In genomic region chr16:84532855-84533486, GRCh38 we compare ENCODE assay signal across 12 cellular contexts. TPM values are rescaled to one million over a fixed set of nuclear protein-coding genes. Genes with fewer than 3 reads are reported as not detected.
DNase-seq lines count a peak whose midpoint lies in the region; FAIRE-seq and TF ChIP-seq lines count a peak whose summit lies in the region.
"Had no signal": no experiment of that assay in that cellular context is flagged by ENCODE, and none has a peak within 500 bp of the region (broad histone marks: within the 10 kb centered on the region; RNA-seq: fewer than 3 reads in every experiment).

No MANE protein-coding gene starts in this region.

- H3K4me1 Mint-ChIP-seq in MCF 10A (ENCODE audit: insufficient read depth, unreplicated experiment) = peaks cover 19% of the 10 kb centered on the region
- peaks cover 47% of the 10 kb centered on the region for H3K4me1 Mint-ChIP-seq in activated naive CD4-positive, alpha-beta T cell treated with anti-CD3 and anti-CD28 coated beads, Interleukin-2, amount 10 ng/mL, durations not matched to agents 7 days and 5 days

- POLR2A ChIA-PET in MCF 10A (lab: Yijun Ruan, JAX) = interaction anchor here (0.8 to 1.6 kb wide), 3 partner anchors 29 to 86 kb away, joined by 3 to 6 read pairs (median 3); partner anchors contain the start of gene MEAK7

- peaks cover 10% of the 10 kb centered on the region for H3K9me3 Mint-ChIP-seq in MCF 10A (ENCODE audit: unreplicated experiment)
- H3K9me3 Mint-ChIP-seq in activated naive CD4-positive, alpha-beta T cell treated with anti-CD3 and anti-CD28 coated beads, Interleukin-2, amount 10 ng/mL, durations not matched to agents 7 days and 5 days = peaks cover 18% of the 10 kb centered on the region

- H3K4me3 ChIP-seq in kidney (ENCODE audit: low read length in 2 of 2) = no peak overlapping the region
- no peak overlapping the region for H3K4me3 ChIP-seq in suprapubic skin

- H3K9me3 ChIP-seq in kidney (ENCODE audit: control insufficient read depth in 1 of 2, low read length in 2 of 2) = no peaks in the 10 kb centered on the region
- no peaks in the 10 kb centered on the region for H3K9me3 ChIP-seq in suprapubic skin
- H3K9me3 ChIP-seq: neutrophil had no signal

- no peak for TF ChIP-seq EP300 in suprapubic skin (IDR thresholded peaks at IDR 0.05)

- no peaks in the 10 kb centered on the region for H3K27me3 Mint-ChIP-seq in MCF 10A (ENCODE audit: insufficient read depth, unreplicated experiment)
- no peaks in the 10 kb centered on the region for H3K27me3 Mint-ChIP-seq in activated naive CD4-positive, alpha-beta T cell treated with anti-CD3 and anti-CD28 coated beads, Interleukin-2, amount 10 ng/mL, durations not matched to agents 7 days and 5 days

- DNase-seq in KG1 (lab: John Stamatoyannopoulos, UW) = peak; percentile 39
- peak; percentile 30 for DNase-seq in MCF 10A (ENCODE audit: unreplicated experiment)
- no peak for DNase-seq in kidney
- no peak for DNase-seq in suprapubic skin (ENCODE audit: low spot score in 2 of 2)
- DNase-seq in HuH-7.5 (ENCODE audit: low spot score) = no peak
- no peak for DNase-seq in NCI-H2107 treated with DMSO at 0.1 percent for 48 hours (lab: John Stamatoyannopoulos, UW; ENCODE audit: unreplicated experiment)
- no peak for DNase-seq in globus pallidus (ENCODE audit: low spot score)
- DNase-seq in activated naive CD4-positive, alpha-beta T cell treated with anti-CD3 and anti-CD28 coated beads, Interleukin-2, amount 10 ng/mL, durations not matched to agents 7 days and 5 days = no peak
- DNase-seq: activated naive CD4-positive, alpha-beta T cell; DND-41; NCI-H524 had no signal

- no peak for TF ChIP-seq POLR2A in suprapubic skin (IDR thresholded peaks at IDR 0.05)

- TF ChIP-seq CTCF in MCF 10A (IDR thresholded peaks at IDR 0.05; ENCODE audit: unreplicated experiment) (no peak), kidney (IDR thresholded peaks at IDR 0.05; ENCODE audit: borderline replicate concordance, extremely low read depth, insufficient read depth) (no peak), suprapubic skin (IDR thresholded peaks at IDR 0.05) (no peak)

- FAIRE-seq in kidney (lab: Jason Lieb, UNC) = no peak

- BruUV-seq in MCF 10A (replicated peaks; lab: Mats Ljungman, UMichigan) = no TSS peak

- H3K27me3 ChIP-seq in suprapubic skin = no peaks in the 10 kb centered on the region

- no peak overlapping the region for H3K9ac ChIP-seq in kidney (ENCODE audit: low read length in 2 of 2)

- peak overlapping the region; percentile 30 for H3K4me3 Mint-ChIP-seq in MCF 10A (ENCODE audit: unreplicated experiment)
- no peak overlapping the region for H3K4me3 Mint-ChIP-seq in activated naive CD4-positive, alpha-beta T cell treated with anti-CD3 and anti-CD28 coated beads, Interleukin-2, amount 10 ng/mL, durations not matched to agents 7 days and 5 days

- CTCF ChIA-PET in MCF 10A (lab: Yijun Ruan, JAX) = interaction anchor here (0.6 to 1.6 kb wide), 9 partner anchors 8 to 1188 kb away, joined by 3 to 5 read pairs (median 4); no protein-coding TSS in a partner anchor
- CTCF ChIA-PET in activated naive CD4-positive, alpha-beta T cell treated with anti-CD3 and anti-CD28 coated beads, Interleukin-2, amount 10 ng/mL, durations not matched to agents 7 days and 5 days (lab: Charles Lee) = interaction anchor here (0.9 to 1.5 kb wide), 3 partner anchors 14 to 89 kb away, joined by 3 to 4 read pairs (median 4); no protein-coding TSS in a partner anchor

- H3K4me1 ChIP-seq in kidney (ENCODE audit: control insufficient read depth in 1 of 2, insufficient read depth in 1 of 2, low read depth in 1 of 2, low read length in 2 of 2) (peaks cover 10 to 19% of the 10 kb centered on the region in 2 donors), suprapubic skin (peaks cover 26% of the 10 kb centered on the region)

- peak overlapping the region; percentile 71 to 73 for H3K27ac ChIP-seq in kidney (ENCODE audit: low read depth in 2 of 2, low read length in 2 of 2)
- peak overlapping the region; percentile 59 for H3K27ac ChIP-seq in suprapubic skin
- H3K27ac ChIP-seq: neutrophil had no signal

- H3K36me3 Mint-ChIP-seq in MCF 10A (ENCODE audit: insufficient read depth, unreplicated experiment) = no peaks in the 10 kb centered on the region
- peaks cover 70% of the 10 kb centered on the region for H3K36me3 Mint-ChIP-seq in activated naive CD4-positive, alpha-beta T cell treated with anti-CD3 and anti-CD28 coated beads, Interleukin-2, amount 10 ng/mL, durations not matched to agents 7 days and 5 days

- WGBS in suprapubic skin = 69% methylated on average over 11 of the region's 11 CpGs

- intact Hi-C loops in MCF 10A (cut with micrococcal nuclease) = no loop called here
- intact Hi-C loops in kidney (cut with DNase I) = no loop called here

- H3K36me3 ChIP-seq in kidney (ENCODE audit: control insufficient read depth in 1 of 2, insufficient read depth in 2 of 2, low read length in 2 of 2) = no peaks in the 10 kb centered on the region
- H3K36me3 ChIP-seq in suprapubic skin = no peaks in the 10 kb centered on the region
- H3K36me3 ChIP-seq: neutrophil had no signal

- H3K27ac Mint-ChIP-seq in MCF 10A (ENCODE audit: low read depth, unreplicated experiment) = peak overlapping the region; percentile 83
- H3K27ac Mint-ChIP-seq in activated naive CD4-positive, alpha-beta T cell treated with anti-CD3 and anti-CD28 coated beads, Interleukin-2, amount 10 ng/mL, durations not matched to agents 7 days and 5 days = no peak overlapping the region

RNA-seq across cellular contexts. Expression of gene MEAK7, which starts 28.5 kb away (rescaled TPM):
- total RNA-seq in MCF 10A (2022) (62.3 and 66.8 TPM in 2 replicates), kidney (30.6 TPM), suprapubic skin (10 to 100 TPM in 3 of 4 donors, 1 to 10 TPM in 1; 9.2 to 17.9 (median 13.6) TPM)
- polyA plus RNA-seq in kidney (ENCODE audit: insufficient read depth, low read depth, low replicate concordance) = 6.3 TPM

Comparison
In these comparisons a context has a peak if more than half of its experiments do, and no peak if none do; other contexts are left out.
1. DNase-seq: peak in KG1 (single experiment) and MCF 10A (single experiment); none in kidney (single experiment), suprapubic skin (0 of 2), HuH-7.5 (single experiment), NCI-H2107 treated with DMSO at 0.1 percent for 48 hours (single experiment), globus pallidus (single experiment) and activated naive CD4-positive, alpha-beta T cell treated with anti-CD3 and anti-CD28 coated beads, Interleukin-2, amount 10 ng/mL, durations not matched to agents 7 days and 5 days (single experiment).